Comparison of ENCODE assay signal across 1 cellular context in genomic region chr14:52695481-52696091, GRCh38.
TF ChIP-seq lines count a peak whose summit lies in the region.

ERO1A (minus strand) TSS chr14:52695558; CDS start chr14:52695481, 77 bp downstream.

TF ChIP-seq in HepG2, 621 proteins besides CTCF, POLR2A, EP300 and RAD21 (continued from another document and continues in another):
- peak; percentile 61 for TF ChIP-seq CSRNP1 (CRISPR knock-in tag; IDR thresholded peaks at IDR 0.05)
- 0 out of 2 replicates have a peak, but pooled peaks have one; percentile 21 for TF ChIP-seq BATF2 (CRISPR knock-in tag; IDR thresholded peaks at IDR 0.05)
- 0 out of 2 replicates have a peak, but pooled peaks have one; percentile 36 for TF ChIP-seq ARNT2 (CRISPR knock-in tag; IDR thresholded peaks at IDR 0.05; ENCODE audit: low read depth)
- peak; percentile 31; the same call in 1 of the 2 replicates for TF ChIP-seq DR1 (CRISPR knock-in tag; IDR thresholded peaks at IDR 0.05)
- 0 out of 2 replicates have a peak, but pooled peaks have one; percentile 42 for TF ChIP-seq ZNF773 (CRISPR knock-in tag; IDR thresholded peaks at IDR 0.05; ENCODE audit: borderline replicate concordance)
- peak; percentile 85; the same call in 1 of the 2 replicates for TF ChIP-seq MTERF4 (CRISPR knock-in tag; IDR thresholded peaks at IDR 0.05)
- TF ChIP-seq, protein P1, sequence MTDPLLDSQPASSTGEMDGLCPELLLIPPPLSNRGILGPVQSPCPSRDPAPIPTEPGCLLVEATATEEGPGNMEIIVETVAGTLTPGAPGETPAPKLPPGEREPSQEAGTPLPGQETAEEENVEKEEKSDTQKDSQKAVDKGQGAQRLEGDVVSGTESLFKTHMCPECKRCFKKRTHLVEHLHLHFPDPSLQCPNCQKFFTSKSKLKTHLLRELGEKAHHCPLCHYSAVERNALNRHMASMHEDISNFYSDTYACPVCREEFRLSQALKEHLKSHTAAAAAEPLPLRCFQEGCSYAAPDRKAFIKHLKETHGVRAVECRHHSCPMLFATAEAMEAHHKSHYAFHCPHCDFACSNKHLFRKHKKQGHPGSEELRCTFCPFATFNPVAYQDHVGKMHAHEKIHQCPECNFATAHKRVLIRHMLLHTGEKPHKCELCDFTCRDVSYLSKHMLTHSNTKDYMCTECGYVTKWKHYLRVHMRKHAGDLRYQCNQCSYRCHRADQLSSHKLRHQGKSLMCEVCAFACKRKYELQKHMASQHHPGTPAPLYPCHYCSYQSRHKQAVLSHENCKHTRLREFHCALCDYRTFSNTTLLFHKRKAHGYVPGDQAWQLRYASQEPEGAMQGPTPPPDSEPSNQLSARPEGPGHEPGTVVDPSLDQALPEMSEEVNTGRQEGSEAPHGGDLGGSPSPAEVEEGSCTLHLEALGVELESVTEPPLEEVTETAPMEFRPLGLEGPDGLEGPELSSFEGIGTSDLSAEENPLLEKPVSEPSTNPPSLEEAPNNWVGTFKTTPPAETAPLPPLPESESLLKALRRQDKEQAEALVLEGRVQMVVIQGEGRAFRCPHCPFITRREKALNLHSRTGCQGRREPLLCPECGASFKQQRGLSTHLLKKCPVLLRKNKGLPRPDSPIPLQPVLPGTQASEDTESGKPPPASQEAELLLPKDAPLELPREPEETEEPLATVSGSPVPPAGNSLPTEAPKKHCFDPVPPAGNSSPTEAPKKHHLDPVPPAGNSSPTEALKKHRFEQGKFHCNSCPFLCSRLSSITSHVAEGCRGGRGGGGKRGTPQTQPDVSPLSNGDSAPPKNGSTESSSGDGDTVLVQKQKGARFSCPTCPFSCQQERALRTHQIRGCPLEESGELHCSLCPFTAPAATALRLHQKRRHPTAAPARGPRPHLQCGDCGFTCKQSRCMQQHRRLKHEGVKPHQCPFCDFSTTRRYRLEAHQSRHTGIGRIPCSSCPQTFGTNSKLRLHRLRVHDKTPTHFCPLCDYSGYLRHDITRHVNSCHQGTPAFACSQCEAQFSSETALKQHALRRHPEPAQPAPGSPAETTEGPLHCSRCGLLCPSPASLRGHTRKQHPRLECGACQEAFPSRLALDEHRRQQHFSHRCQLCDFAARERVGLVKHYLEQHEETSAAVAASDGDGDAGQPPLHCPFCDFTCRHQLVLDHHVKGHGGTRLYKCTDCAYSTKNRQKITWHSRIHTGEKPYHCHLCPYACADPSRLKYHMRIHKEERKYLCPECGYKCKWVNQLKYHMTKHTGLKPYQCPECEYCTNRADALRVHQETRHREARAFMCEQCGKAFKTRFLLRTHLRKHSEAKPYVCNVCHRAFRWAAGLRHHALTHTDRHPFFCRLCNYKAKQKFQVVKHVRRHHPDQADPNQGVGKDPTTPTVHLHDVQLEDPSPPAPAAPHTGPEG (CRISPR knock-in tag; IDR thresholded peaks at IDR 0.05): peak; percentile 72; the same call in 1 of the 2 replicates
- TF ChIP-seq SALL2 (CRISPR knock-in tag; IDR thresholded peaks at IDR 0.05): peak; percentile 49; the same call in 1 of the 2 replicates
- TF ChIP-seq TMF1 (CRISPR knock-in tag; IDR thresholded peaks at IDR 0.05; ENCODE audit: low read depth): peak; percentile 73; the same call in 1 of the 2 replicates
- TF ChIP-seq ZNF574 (CRISPR knock-in tag; IDR thresholded peaks at IDR 0.05): peak; percentile 63
- 0 out of 2 replicates have a peak, but pooled peaks have one; percentile 3 for TF ChIP-seq ISX (CRISPR knock-in tag; conservative IDR thresholded peaks at IDR 0.05)
- TF ChIP-seq FOXO4 (CRISPR knock-in tag; conservative IDR thresholded peaks at IDR 0.05): 0 out of 2 replicates have a peak, but pooled peaks have one; percentile 61
- peak; percentile 57 for TF ChIP-seq HOXA3 (CRISPR knock-in tag; IDR thresholded peaks at IDR 0.05)
- TF ChIP-seq ZNF124 (CRISPR knock-in tag; IDR thresholded peaks at IDR 0.05): no peak; the same call in 1 of the 2 replicates
- no peak for TF ChIP-seq TAF15 (IDR thresholded peaks at IDR 0.05; ENCODE audit: low read depth, low read length, poor library complexity, severe bottlenecking)
- 0 out of 2 replicates have a peak, but pooled peaks have one; percentile 20 for TF ChIP-seq ZNF790 (CRISPR knock-in tag; IDR thresholded peaks at IDR 0.05; ENCODE audit: borderline replicate concordance)
- peak; percentile 27; the same call in 1 of the 2 replicates for TF ChIP-seq SAFB2 (CRISPR knock-in tag; IDR thresholded peaks at IDR 0.05; ENCODE audit: borderline replicate concordance, low read depth)
- peak; percentile 55; the same call in 1 of the 2 replicates for TF ChIP-seq MYC (CRISPR knock-in tag; IDR thresholded peaks at IDR 0.05; ENCODE audit: borderline replicate concordance)
- TF ChIP-seq ZFY (CRISPR knock-in tag; IDR thresholded peaks at IDR 0.05): peak; percentile 93
- TF ChIP-seq TOPORS (CRISPR knock-in tag; IDR thresholded peaks at IDR 0.05): 0 out of 2 replicates have a peak, but pooled peaks have one; percentile 40
- 0 out of 2 replicates have a peak, but pooled peaks have one; percentile 20 for TF ChIP-seq MTF2 (CRISPR knock-in tag; IDR thresholded peaks at IDR 0.05; ENCODE audit: borderline replicate concordance)
- peak; percentile 41; the same call in 1 of the 2 replicates for TF ChIP-seq KMT2A (CRISPR knock-in tag; IDR thresholded peaks at IDR 0.05)
- 0 out of 2 replicates have a peak, but pooled peaks have one; percentile 64 for TF ChIP-seq KAT7 (CRISPR knock-in tag; IDR thresholded peaks at IDR 0.05; ENCODE audit: borderline replicate concordance)
- TF ChIP-seq ZNF446 (CRISPR knock-in tag; IDR thresholded peaks at IDR 0.05): peak; percentile 60; the same call in 1 of the 2 replicates
- peak; percentile 38; the same call in 1 of the 2 replicates for TF ChIP-seq E2F1 (CRISPR knock-in tag; IDR thresholded peaks at IDR 0.05)
- 0 out of 2 replicates have a peak, but pooled peaks have one; percentile 49 for TF ChIP-seq TEF (CRISPR knock-in tag; IDR thresholded peaks at IDR 0.05)
- TF ChIP-seq ARID4A (CRISPR knock-in tag; IDR thresholded peaks at IDR 0.05; ENCODE audit: borderline replicate concordance): peak; percentile 41; the same call in 1 of the 2 replicates
- peak; percentile 42 for TF ChIP-seq ZNF883 (CRISPR knock-in tag; IDR thresholded peaks at IDR 0.05; ENCODE audit: not compliant biosample characterization)
- TF ChIP-seq ZNF337 (CRISPR knock-in tag; IDR thresholded peaks at IDR 0.05; ENCODE audit: borderline replicate concordance, low read depth): 0 out of 2 replicates have a peak, but pooled peaks have one; percentile 85
- TF ChIP-seq POLR2G (IDR thresholded peaks at IDR 0.05; ENCODE audit: low read depth, low read length): peak; percentile 53; the same call in 1 of the 2 replicates
- 0 out of 2 replicates have a peak, but pooled peaks have one; percentile 11 for TF ChIP-seq ZSCAN25 (CRISPR knock-in tag; IDR thresholded peaks at IDR 0.05)
- TF ChIP-seq ZNF776 (CRISPR knock-in tag; IDR thresholded peaks at IDR 0.05): peak; percentile 38; the same call in 1 of the 2 replicates
- TF ChIP-seq SALL1 (CRISPR knock-in tag; IDR thresholded peaks at IDR 0.05): peak; percentile 9; the same call in 1 of the 2 replicates
- peak; percentile 20 for TF ChIP-seq AGO2 (optimal IDR thresholded peaks at IDR 0.05; ENCODE audit: low read depth, low read length)
- no peak for TF ChIP-seq ZSCAN21 (CRISPR knock-in tag; IDR thresholded peaks at IDR 0.05; ENCODE audit: borderline replicate concordance)
